ENCODE assay signal across 27 cellular contexts in genomic region chr11:122176651-122177050, GRCh38.
A peak's percentile ranks its signal among the peaks of the same experiment; 100 is the strongest.
DNase-seq lines count a peak whose midpoint lies in the region; ATAC-seq and TF ChIP-seq lines count a peak whose summit lies in the region.
"Had no signal": no experiment of that assay in that cellular context is flagged by ENCODE, and none has a peak within 500 bp of the region (broad histone marks: within the 10 kb centered on the region; RNA-seq: fewer than 3 reads in every experiment).

No MANE protein-coding gene starts in this region.

- H3K36me3 Mint-ChIP-seq in neural crest cell (ENCODE audit: low read depth): no peaks in the 10 kb centered on the region
- H3K36me3 Mint-ChIP-seq in activated CD4-positive, alpha-beta T cell treated with anti-CD3 and anti-CD28 coated beads for 36 hours (ENCODE audit: low read depth): no peaks in the 10 kb centered on the region
- H3K36me3 Mint-ChIP-seq: activated naive CD4-positive, alpha-beta T cell treated with anti-CD3 and anti-CD28 coated beads, Interleukin-2, amount 10 ng/mL, durations not matched to agents 7 days and 5 days; CD14-positive monocyte; immature natural killer cell had no signal

- POLR2A ChIA-PET in Panc1 (lab: Charles Lee): no interaction called here
- POLR2A ChIA-PET in activated CD4-positive, alpha-beta T cell treated with anti-CD3 and anti-CD28 coated beads for 36 hours (lab: Charles Lee): no interaction called here

- H3K27me3 ChIP-seq in ACC112 (ENCODE audit: insufficient read depth, low read length) (no peaks in the 10 kb centered on the region), Panc1 (ENCODE audit: control insufficient read depth, insufficient read depth, low read length) (no peaks in the 10 kb centered on the region), dorsolateral prefrontal cortex (no peaks in the 10 kb centered on the region)
- H3K27me3 ChIP-seq: heart right ventricle, ovary, Peyer's patch, upper lobe of right lung had no signal

- in situ Hi-C loops in Panc1 (cut with HindIII; ENCODE audit: low pct_unique_long_range_greater_than_20kb, low sequenced_read_pairs): no loop called here

- no peak overlapping the region for H3K27ac Mint-ChIP-seq in neural crest cell (ENCODE audit: unreplicated experiment)
- H3K27ac Mint-ChIP-seq in activated CD4-positive, alpha-beta T cell treated with anti-CD3 and anti-CD28 coated beads for 36 hours: no peak overlapping the region
- H3K27ac Mint-ChIP-seq: activated CD8-positive, alpha-beta T cell treated with anti-CD3 and anti-CD28 coated beads, Interleukin-2, amount 10 ng/mL, durations not matched to agents 7 days and 5 days; activated naive CD4-positive, alpha-beta T cell treated with anti-CD3 and anti-CD28 coated beads, Interleukin-2, amount 10 ng/mL, durations not matched to agents 7 days and 5 days; activated T-cell treated with anti-CD3 and anti-CD28 coated beads, Interleukin-2, amount 50 U/mL, for 24 hours; brain; CD14-positive monocyte; immature natural killer cell; stimulated activated naive CD8-positive, alpha-beta T cell treated with anti-CD3 and anti-CD28 coated beads, Interleukin-15, Interleukin-2, amounts not matched to agents 100 ng/mL and 50 ng/mL, for 24 hours had no signal

- H3K4me3 Mint-ChIP-seq in neural crest cell: peak overlapping the region; percentile 14
- no peak overlapping the region for H3K4me3 Mint-ChIP-seq in activated CD4-positive, alpha-beta T cell treated with anti-CD3 and anti-CD28 coated beads for 36 hours
- H3K4me3 Mint-ChIP-seq: activated CD8-positive, alpha-beta T cell treated with anti-CD3 and anti-CD28 coated beads, Interleukin-2, amount 10 ng/mL, durations not matched to agents 7 days and 5 days; activated naive CD4-positive, alpha-beta T cell treated with anti-CD3 and anti-CD28 coated beads, Interleukin-2, amount 10 ng/mL, durations not matched to agents 7 days and 5 days; activated T-cell treated with anti-CD3 and anti-CD28 coated beads, Interleukin-2, amount 50 U/mL, for 24 hours; brain; CD14-positive monocyte; immature natural killer cell; stimulated activated naive CD8-positive, alpha-beta T cell treated with anti-CD3 and anti-CD28 coated beads, Interleukin-15, Interleukin-2, amounts not matched to agents 100 ng/mL and 50 ng/mL, for 24 hours had no signal

- peaks cover 82% of the 10 kb centered on the region for H3K79me2 ChIP-seq in ACC112 (ENCODE audit: control insufficient read depth, insufficient read depth, low read length, unreplicated experiment)

- CTCF ChIA-PET in Panc1 (lab: Charles Lee): no interaction called here
- CTCF ChIA-PET in activated CD4-positive, alpha-beta T cell treated with anti-CD3 and anti-CD28 coated beads for 36 hours (lab: Charles Lee): interaction anchor here (0.6 kb wide), 1 partner anchor 52 kb away, joined by 3 read pairs; no protein-coding TSS in a partner anchor

- H3K27ac ChIP-seq in ACC112 (ENCODE audit: low read depth, low read length): peak overlapping the region; percentile 99
- peak overlapping the region; percentile 44; the same call in 1 of the 2 replicates for H3K27ac ChIP-seq in Panc1 (ENCODE audit: low read length)
- peak overlapping the region; percentile 6 to 91 (median 79) for H3K27ac ChIP-seq in dorsolateral prefrontal cortex
- H3K27ac ChIP-seq: heart right ventricle, ovary, Peyer's patch, skin epidermis, upper lobe of right lung had no signal

- H3K4me3 ChIP-seq in ACC112 (ENCODE audit: low read depth, low read length) (peak overlapping the region; percentile 92), Panc1 (ENCODE audit: low read depth in 2 of 2, low read length in 2 of 2) (no peak overlapping the region), dorsolateral prefrontal cortex (no peak overlapping the region)
- H3K4me3 ChIP-seq: heart right ventricle, K562, ovary, Peyer's patch, skin epidermis, upper lobe of right lung had no signal

- no peak for TF ChIP-seq CTCF in Panc1 (IDR thresholded peaks at IDR 0.05)
- TF ChIP-seq CTCF in dorsolateral prefrontal cortex (IDR thresholded peaks at IDR 0.05 in 54 of 56, conservative IDR thresholded peaks at IDR 0.05 in 2 of 56; ENCODE audit: low read depth in 1 of 56, partially characterized antibody in 56 of 56): no peak
- no peak for TF ChIP-seq CTCF in neural crest cell (conservative IDR thresholded peaks at IDR 0.05)

- ATAC-seq in Panc1 (no peak), HG02642 (IDR thresholded peaks at IDR 0.05; ENCODE audit: poor library complexity, unreplicated experiment) (no peak)
- no peak for ATAC-seq in activated CD4-positive, alpha-beta T cell treated with anti-CD3 and anti-CD28 coated beads for 36 hours
- ATAC-seq: activated CD8-positive, alpha-beta T cell treated with anti-CD3 and anti-CD28 coated beads, Interleukin-2, amount 10 ng/mL, durations not matched to agents 7 days and 5 days; heart right ventricle; K562; upper lobe of right lung had no signal

- no TSS peak for BruUV-seq in Panc1 (replicated peaks; lab: Mats Ljungman, UMichigan)

- no peaks in the 10 kb centered on the region for H3K9me3 Mint-ChIP-seq in neural crest cell
- no peaks in the 10 kb centered on the region for H3K9me3 Mint-ChIP-seq in activated CD4-positive, alpha-beta T cell treated with anti-CD3 and anti-CD28 coated beads for 36 hours (ENCODE audit: low read depth)
- H3K9me3 Mint-ChIP-seq: activated naive CD4-positive, alpha-beta T cell treated with anti-CD3 and anti-CD28 coated beads, Interleukin-2, amount 10 ng/mL, durations not matched to agents 7 days and 5 days; activated T-cell treated with anti-CD3 and anti-CD28 coated beads, Interleukin-2, amount 50 U/mL, for 24 hours; brain; immature natural killer cell; stimulated activated naive CD8-positive, alpha-beta T cell treated with anti-CD3 and anti-CD28 coated beads, Interleukin-15, Interleukin-2, amounts not matched to agents 100 ng/mL and 50 ng/mL, for 24 hours had no signal

- H3K4me1 Mint-ChIP-seq in neural crest cell: peaks cover 52% of the 10 kb centered on the region
- no peaks in the 10 kb centered on the region for H3K4me1 Mint-ChIP-seq in activated CD4-positive, alpha-beta T cell treated with anti-CD3 and anti-CD28 coated beads for 36 hours
- H3K4me1 Mint-ChIP-seq: activated naive CD4-positive, alpha-beta T cell treated with anti-CD3 and anti-CD28 coated beads, Interleukin-2, amount 10 ng/mL, durations not matched to agents 7 days and 5 days; CD14-positive monocyte; immature natural killer cell had no signal

- H3K27me3 Mint-ChIP-seq in neural crest cell (ENCODE audit: low read depth): no peaks in the 10 kb centered on the region
- peaks cover 7% of the 10 kb centered on the region for H3K27me3 Mint-ChIP-seq in activated CD4-positive, alpha-beta T cell treated with anti-CD3 and anti-CD28 coated beads for 36 hours
- H3K27me3 Mint-ChIP-seq: activated naive CD4-positive, alpha-beta T cell treated with anti-CD3 and anti-CD28 coated beads, Interleukin-2, amount 10 ng/mL, durations not matched to agents 7 days and 5 days had no signal

- H3K4me1 ChIP-seq in ACC112 (ENCODE audit: control insufficient read depth, insufficient read depth, low read length, unreplicated experiment): peaks cover 64% of the 10 kb centered on the region
- H3K4me1 ChIP-seq in Panc1 (ENCODE audit: control insufficient read depth, insufficient read depth, low read length): peaks cover 33% of the 10 kb centered on the region
- H3K4me1 ChIP-seq: Peyer's patch, upper lobe of right lung had no signal

- H3K9me3 ChIP-seq in Panc1 (ENCODE audit: control insufficient read depth, insufficient read depth, low read depth, low read length): no peaks in the 10 kb centered on the region
- H3K9me3 ChIP-seq: heart right ventricle, ovary, Peyer's patch, upper lobe of right lung had no signal

- H2AFZ ChIP-seq in ACC112 (ENCODE audit: low read length, unreplicated experiment): no peak overlapping the region

- DNase-seq in Panc1 (ENCODE audit: low read depth, low spot score): no peak
- DNase-seq in dorsolateral prefrontal cortex: no peak
- DNase-seq in neural crest cell (ENCODE audit: low read depth, low spot score): no peak
- no peak for DNase-seq in NCI-H2107 (lab: John Stamatoyannopoulos, UW)
- no peak for DNase-seq in activated CD4-positive, alpha-beta T cell treated with anti-CD3 and anti-CD28 coated beads for 36 hours
- DNase-seq in NCI-H2227 (lab: John Stamatoyannopoulos, UW; ENCODE audit: unreplicated experiment): no peak
- DNase-seq: activated CD8-positive, alpha-beta T cell treated with anti-CD3 and anti-CD28 coated beads, Interleukin-2, amount 10 ng/mL, durations not matched to agents 7 days and 5 days; activated naive CD4-positive, alpha-beta T cell treated with anti-CD3 and anti-CD28 coated beads, Interleukin-2, amount 10 ng/mL, durations not matched to agents 7 days and 5 days; activated T-cell treated with anti-CD3 and anti-CD28 coated beads, Interleukin-2, amount 50 U/mL, for 24 hours; GDM1; HCEC 1CT; heart right ventricle; immature natural killer cell; MV-4-11; NCI-H1694 treated with DMSO at 0.1 percent for 48 hours; ovary; Peyer's patch; stimulated activated CD4-positive, alpha-beta T cell treated with anti-CD3 and anti-CD28 coated beads, Interleukin-2, amount 100 ng/mL, for 48 hours; T-helper 9 cell; upper lobe of right lung had no signal

- H3K36me3 ChIP-seq in ACC112 (ENCODE audit: insufficient read depth, low read length): peaks cover 78% of the 10 kb centered on the region
- H3K36me3 ChIP-seq in Panc1 (ENCODE audit: control insufficient read depth, insufficient read depth, low read length): no peaks in the 10 kb centered on the region
- H3K36me3 ChIP-seq: heart right ventricle, ovary, Peyer's patch, upper lobe of right lung had no signal

- intact Hi-C loops in Panc1 (cut with micrococcal nuclease; ENCODE audit: unreplicated experiment): no loop called here
- intact Hi-C loops in dorsolateral prefrontal cortex (cut with DNase I): no loop called here
- intact Hi-C loops in activated CD4-positive, alpha-beta T cell treated with anti-CD3 and anti-CD28 coated beads for 36 hours (cut with DNase I, micrococcal nuclease): loop anchor here in 1 of 2 experiments (5.0 kb wide), 1 partner anchor 51 kb away; no protein-coding TSS in a partner anchor

Comparison
In these comparisons a context has a peak if more than half of its experiments do, and no peak if none do; other contexts are left out.
1. H3K27ac ChIP-seq: peak in every context shown above with its lines; median percentile 99 in ACC112; 79 in dorsolateral prefrontal cortex; 44 in Panc1.